ENCODE assay signal across 11 cellular contexts in the genomic region with DNA sequence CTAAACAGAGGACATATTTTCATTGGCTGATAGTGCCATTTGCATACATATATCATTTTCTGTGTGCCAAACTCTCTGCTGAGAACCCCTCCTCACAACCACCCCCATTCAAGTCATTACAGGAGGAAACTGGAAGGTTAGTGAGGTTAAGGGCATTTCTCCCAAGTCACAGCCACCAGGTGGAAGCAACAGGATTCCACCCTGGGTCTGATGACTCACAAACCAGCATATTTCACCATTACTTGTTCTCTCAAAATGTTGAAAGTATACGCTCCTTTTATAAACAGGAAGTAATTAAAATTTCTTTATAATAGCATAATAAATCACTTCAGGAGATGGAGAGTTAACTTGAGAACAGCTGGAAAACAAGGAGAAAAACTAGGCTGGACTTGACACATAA.
A peak's percentile ranks its signal among the peaks of the same experiment; 100 is the strongest.
DNase-seq lines count a peak whose midpoint lies in the region; ATAC-seq and TF ChIP-seq lines count a peak whose summit lies in the region.
"Had no signal": no experiment of that assay in that cellular context is flagged by ENCODE, and none has a peak within 500 bp of the region (broad histone marks: within the 10 kb centered on the region; RNA-seq: fewer than 3 reads in every experiment).

No MANE protein-coding gene starts in this region.

- H3K4me3 ChIP-seq in astrocyte of the cerebellum (ENCODE audit: low read depth, low read length) (no peak overlapping the region), vagina (no peak overlapping the region)

- in situ Hi-C loops in astrocyte of the cerebellum (cut with HindIII; ENCODE audit: low sequenced_read_pairs), result no loop called here

- CTCF ChIA-PET in CD4-positive, alpha-beta T cell (lab: Charles Lee), result no interaction called here

- H3K36me3 Mint-ChIP-seq in CD4-positive, alpha-beta T cell (ENCODE audit: low read depth), result no peaks in the 10 kb centered on the region
- H3K36me3 Mint-ChIP-seq: activated CD8-positive, alpha-beta memory T cell treated with anti-CD3 and anti-CD28 coated beads, Interleukin-2, amount 10 ng/mL, durations not matched to agents 7 days and 5 days had no signal

- H3K27ac Mint-ChIP-seq in CD4-positive, alpha-beta T cell, result no peak overlapping the region
- H3K27ac Mint-ChIP-seq: activated CD8-positive, alpha-beta memory T cell treated with anti-CD3 and anti-CD28 coated beads, Interleukin-2, amount 10 ng/mL, durations not matched to agents 7 days and 5 days had no signal

- ATAC-seq in HG02610 (IDR thresholded peaks at IDR 0.05; ENCODE audit: unreplicated experiment), result no peak
- ATAC-seq in CD4-positive, alpha-beta T cell (ENCODE audit: poor library complexity), result no peak
- ATAC-seq: activated CD8-positive, alpha-beta memory T cell treated with anti-CD3 and anti-CD28 coated beads, Interleukin-2, amount 10 ng/mL, durations not matched to agents 7 days and 5 days had no signal

- H3K27ac ChIP-seq in vagina, result no peak overlapping the region
- no peak overlapping the region for H3K27ac ChIP-seq in CD4-positive, alpha-beta T cell (ENCODE audit: low read depth, low read length)

- TF ChIP-seq CTCF in AG09319 (IDR thresholded peaks at IDR 0.05; ENCODE audit: low read depth, low read length), result peak; percentile 28
- TF ChIP-seq CTCF in astrocyte of the cerebellum (IDR thresholded peaks at IDR 0.05; ENCODE audit: low read depth, low read length, missing control alignments), result peak; percentile 34
- no peak for TF ChIP-seq CTCF in vagina (IDR thresholded peaks at IDR 0.05)
- TF ChIP-seq CTCF in CD4-positive, alpha-beta T cell (IDR thresholded peaks at IDR 0.05), result no peak

- POLR2A ChIA-PET in CD4-positive, alpha-beta T cell (lab: Charles Lee), result no interaction called here

- H3K4me1 Mint-ChIP-seq in CD4-positive, alpha-beta T cell (ENCODE audit: low read depth), result no peaks in the 10 kb centered on the region
- H3K4me1 Mint-ChIP-seq: activated CD8-positive, alpha-beta memory T cell treated with anti-CD3 and anti-CD28 coated beads, Interleukin-2, amount 10 ng/mL, durations not matched to agents 7 days and 5 days had no signal

- TF ChIP-seq POLR2A in vagina (IDR thresholded peaks at IDR 0.05), result no peak

- H3K36me3 ChIP-seq in vagina, result no peaks in the 10 kb centered on the region

- no peaks in the 10 kb centered on the region for H3K27me3 Mint-ChIP-seq in CD4-positive, alpha-beta T cell
- H3K27me3 Mint-ChIP-seq: activated CD8-positive, alpha-beta memory T cell treated with anti-CD3 and anti-CD28 coated beads, Interleukin-2, amount 10 ng/mL, durations not matched to agents 7 days and 5 days had no signal

- H3K4me3 Mint-ChIP-seq in CD4-positive, alpha-beta T cell, result no peak overlapping the region
- H3K4me3 Mint-ChIP-seq: activated CD8-positive, alpha-beta memory T cell treated with anti-CD3 and anti-CD28 coated beads, Interleukin-2, amount 10 ng/mL, durations not matched to agents 7 days and 5 days had no signal

- no peaks in the 10 kb centered on the region for H3K27me3 ChIP-seq in vagina
- H3K27me3 ChIP-seq in CD4-positive, alpha-beta T cell (ENCODE audit: control insufficient read depth, insufficient read depth, low read length), result no peaks in the 10 kb centered on the region

- intact Hi-C loops in vagina (cut with DNase I), result no loop called here
- intact Hi-C loops in CD4-positive, alpha-beta T cell (cut with DNase I, micrococcal nuclease), result no loop called here

- H3K9me3 ChIP-seq in vagina, result no peaks in the 10 kb centered on the region
- H3K9me3 ChIP-seq in CD4-positive, alpha-beta T cell (ENCODE audit: control insufficient read depth, low read length), result no peaks in the 10 kb centered on the region
- H3K9me3 ChIP-seq: Caco-2 had no signal

- H3K9me3 Mint-ChIP-seq in CD4-positive, alpha-beta T cell, result no peaks in the 10 kb centered on the region

- peak; percentile 24 for DNase-seq in AG09319 (ENCODE audit: extremely low read depth, low read depth)
- DNase-seq in M059J (ENCODE audit: low read depth), result peak; percentile 85
- no peak for DNase-seq in astrocyte of the cerebellum (ENCODE audit: low read depth)
- peak; percentile 79 for DNase-seq in iris pigment epithelial cell (ENCODE audit: low read depth)
- DNase-seq in NAMALWA (ENCODE audit: low spot score), result no peak
- no peak for DNase-seq in vagina (ENCODE audit: extremely low spot score in 2 of 2)
- no peak for DNase-seq in CD4-positive, alpha-beta T cell
- DNase-seq: activated CD8-positive, alpha-beta memory T cell treated with anti-CD3 and anti-CD28 coated beads, Interleukin-2, amount 10 ng/mL, durations not matched to agents 7 days and 5 days; retina had no signal

- no peaks in the 10 kb centered on the region for H3K4me1 ChIP-seq in vagina
- H3K4me1 ChIP-seq: Caco-2 had no signal

Comparison
In these comparisons a context has a peak if more than half of its experiments do, and no peak if none do; other contexts are left out.
1. DNase-seq: peak in AG09319 (single experiment), M059J (single experiment) and iris pigment epithelial cell (single experiment); none in astrocyte of the cerebellum (single experiment), NAMALWA (single experiment), vagina (0 of 2) and CD4-positive, alpha-beta T cell (0 of 10).
2. CTCF ChIP-seq: peak in AG09319 (single experiment) and astrocyte of the cerebellum (single experiment); none in vagina (0 of 3) and CD4-positive, alpha-beta T cell (single experiment).